ENCODE assay signal across 1 cellular context in genomic region chr14:58395815-58396626, GRCh38.
A peak's percentile ranks its signal among the peaks of the same experiment; 100 is the strongest.
TF ChIP-seq lines count a peak whose summit lies in the region.

TOMM20L (plus strand) TSS chr14:58395930; CDS start chr14:58395958, 28 bp downstream.

TF ChIP-seq in HepG2, 621 proteins besides CTCF, POLR2A, EP300 and RAD21 (continued from another document and continues in another):
- TF ChIP-seq, protein P1, sequence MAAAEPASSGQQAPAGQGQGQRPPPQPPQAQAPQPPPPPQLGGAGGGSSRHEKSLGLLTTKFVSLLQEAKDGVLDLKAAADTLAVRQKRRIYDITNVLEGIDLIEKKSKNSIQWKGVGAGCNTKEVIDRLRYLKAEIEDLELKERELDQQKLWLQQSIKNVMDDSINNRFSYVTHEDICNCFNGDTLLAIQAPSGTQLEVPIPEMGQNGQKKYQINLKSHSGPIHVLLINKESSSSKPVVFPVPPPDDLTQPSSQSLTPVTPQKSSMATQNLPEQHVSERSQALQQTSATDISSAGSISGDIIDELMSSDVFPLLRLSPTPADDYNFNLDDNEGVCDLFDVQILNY (CRISPR knock-in tag; conservative IDR thresholded peaks at IDR 0.05), result peak; percentile 24; the same call in 1 of the 2 replicates
- no peak; the same call in 1 of the 2 replicates for TF ChIP-seq JUN (CRISPR knock-in tag; IDR thresholded peaks at IDR 0.05)
- TF ChIP-seq NR0B2 (CRISPR knock-in tag; IDR thresholded peaks at IDR 0.05), result no peak; the same call in 1 of the 2 replicates
- TF ChIP-seq ZNF776 (CRISPR knock-in tag; IDR thresholded peaks at IDR 0.05), result no peak; the same call in 1 of the 2 replicates
- 0 out of 2 replicates have a peak, but pooled peaks have one; percentile 23 for TF ChIP-seq RFXAP (CRISPR knock-in tag; IDR thresholded peaks at IDR 0.05; ENCODE audit: borderline replicate concordance)
- peak; percentile 39; the same call in 1 of the 2 replicates for TF ChIP-seq ZNF230 (CRISPR knock-in tag; IDR thresholded peaks at IDR 0.05)
- TF ChIP-seq ZNF101 (CRISPR knock-in tag; IDR thresholded peaks at IDR 0.05; ENCODE audit: borderline replicate concordance, low read depth), result peak; percentile 90; the same call in 1 of the 2 replicates
- no peak for TF ChIP-seq MATR3 (CRISPR knock-in tag; IDR thresholded peaks at IDR 0.05)
- TF ChIP-seq, protein P2, sequence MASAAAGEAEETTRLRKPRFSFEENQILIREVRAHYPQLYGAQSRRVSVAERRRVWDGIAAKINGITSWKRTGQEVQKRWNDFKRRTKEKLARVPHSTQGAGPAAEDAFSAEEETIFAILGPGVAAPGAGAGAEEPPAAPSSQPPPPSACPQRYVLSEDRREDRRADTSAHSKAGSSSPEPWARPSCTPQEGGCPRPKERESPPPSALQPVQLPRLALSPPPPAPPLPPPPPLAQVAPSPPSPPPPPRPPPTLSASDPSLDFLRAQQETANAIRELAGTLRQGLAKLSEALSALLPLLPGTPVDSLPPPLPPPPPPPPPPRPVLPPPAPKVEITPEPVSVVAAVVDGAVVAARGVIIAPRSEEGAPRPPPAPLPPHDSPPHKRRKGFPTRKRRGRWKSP (CRISPR knock-in tag; IDR thresholded peaks at IDR 0.05), result no peak
- no peak for TF ChIP-seq ZNF614 (CRISPR knock-in tag; IDR thresholded peaks at IDR 0.05; ENCODE audit: borderline replicate concordance)
- TF ChIP-seq ZNF33B (CRISPR knock-in tag; IDR thresholded peaks at IDR 0.05), result no peak; the same call in 1 of the 2 replicates
- no peak for TF ChIP-seq ZNF367 (CRISPR knock-in tag; IDR thresholded peaks at IDR 0.05; ENCODE audit: borderline replicate concordance)
- peak; percentile 80; the same call in 1 of the 2 replicates for TF ChIP-seq ZNF724P (CRISPR knock-in tag; IDR thresholded peaks at IDR 0.05; ENCODE audit: borderline replicate concordance)
- no peak for TF ChIP-seq EZH2 (conservative IDR thresholded peaks at IDR 0.05; ENCODE audit: low read depth, low read length)
- no peak for TF ChIP-seq ZNF468 (CRISPR knock-in tag; IDR thresholded peaks at IDR 0.05)
- no peak for TF ChIP-seq MIXL1 (CRISPR knock-in tag; IDR thresholded peaks at IDR 0.05)
- TF ChIP-seq CEBPB (IDR thresholded peaks at IDR 0.05; ENCODE audit: borderline replicate concordance, low read depth, low read length), result no peak
- TF ChIP-seq, protein P3, sequence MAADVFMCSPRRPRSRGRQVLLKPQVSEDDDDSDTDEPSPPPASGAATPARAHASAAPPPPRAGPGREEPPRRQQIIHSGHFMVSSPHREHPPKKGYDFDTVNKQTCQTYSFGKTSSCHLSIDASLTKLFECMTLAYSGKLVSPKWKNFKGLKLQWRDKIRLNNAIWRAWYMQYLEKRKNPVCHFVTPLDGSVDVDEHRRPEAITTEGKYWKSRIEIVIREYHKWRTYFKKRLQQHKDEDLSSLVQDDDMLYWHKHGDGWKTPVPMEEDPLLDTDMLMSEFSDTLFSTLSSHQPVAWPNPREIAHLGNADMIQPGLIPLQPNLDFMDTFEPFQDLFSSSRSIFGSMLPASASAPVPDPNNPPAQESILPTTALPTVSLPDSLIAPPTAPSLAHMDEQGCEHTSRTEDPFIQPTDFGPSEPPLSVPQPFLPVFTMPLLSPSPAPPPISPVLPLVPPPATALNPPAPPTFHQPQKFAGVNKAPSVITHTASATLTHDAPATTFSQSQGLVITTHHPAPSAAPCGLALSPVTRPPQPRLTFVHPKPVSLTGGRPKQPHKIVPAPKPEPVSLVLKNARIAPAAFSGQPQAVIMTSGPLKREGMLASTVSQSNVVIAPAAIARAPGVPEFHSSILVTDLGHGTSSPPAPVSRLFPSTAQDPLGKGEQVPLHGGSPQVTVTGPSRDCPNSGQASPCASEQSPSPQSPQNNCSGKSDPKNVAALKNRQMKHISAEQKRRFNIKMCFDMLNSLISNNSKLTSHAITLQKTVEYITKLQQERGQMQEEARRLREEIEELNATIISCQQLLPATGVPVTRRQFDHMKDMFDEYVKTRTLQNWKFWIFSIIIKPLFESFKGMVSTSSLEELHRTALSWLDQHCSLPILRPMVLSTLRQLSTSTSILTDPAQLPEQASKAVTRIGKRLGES (CRISPR knock-in tag; IDR thresholded peaks at IDR 0.05; ENCODE audit: borderline replicate concordance), result no peak
- TF ChIP-seq SAP130 (CRISPR knock-in tag; IDR thresholded peaks at IDR 0.05; ENCODE audit: low read depth), result peak; percentile 17; the same call in 1 of the 2 replicates
- TF ChIP-seq, protein P4, sequence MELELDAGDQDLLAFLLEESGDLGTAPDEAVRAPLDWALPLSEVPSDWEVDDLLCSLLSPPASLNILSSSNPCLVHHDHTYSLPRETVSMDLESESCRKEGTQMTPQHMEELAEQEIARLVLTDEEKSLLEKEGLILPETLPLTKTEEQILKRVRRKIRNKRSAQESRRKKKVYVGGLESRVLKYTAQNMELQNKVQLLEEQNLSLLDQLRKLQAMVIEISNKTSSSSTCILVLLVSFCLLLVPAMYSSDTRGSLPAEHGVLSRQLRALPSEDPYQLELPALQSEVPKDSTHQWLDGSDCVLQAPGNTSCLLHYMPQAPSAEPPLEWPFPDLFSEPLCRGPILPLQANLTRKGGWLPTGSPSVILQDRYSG (CRISPR knock-in tag; IDR thresholded peaks at IDR 0.05), result no peak; the same call in 1 of the 2 replicates
- no peak for TF ChIP-seq ZFP1 (CRISPR knock-in tag; IDR thresholded peaks at IDR 0.05)
- TF ChIP-seq, protein P5, sequence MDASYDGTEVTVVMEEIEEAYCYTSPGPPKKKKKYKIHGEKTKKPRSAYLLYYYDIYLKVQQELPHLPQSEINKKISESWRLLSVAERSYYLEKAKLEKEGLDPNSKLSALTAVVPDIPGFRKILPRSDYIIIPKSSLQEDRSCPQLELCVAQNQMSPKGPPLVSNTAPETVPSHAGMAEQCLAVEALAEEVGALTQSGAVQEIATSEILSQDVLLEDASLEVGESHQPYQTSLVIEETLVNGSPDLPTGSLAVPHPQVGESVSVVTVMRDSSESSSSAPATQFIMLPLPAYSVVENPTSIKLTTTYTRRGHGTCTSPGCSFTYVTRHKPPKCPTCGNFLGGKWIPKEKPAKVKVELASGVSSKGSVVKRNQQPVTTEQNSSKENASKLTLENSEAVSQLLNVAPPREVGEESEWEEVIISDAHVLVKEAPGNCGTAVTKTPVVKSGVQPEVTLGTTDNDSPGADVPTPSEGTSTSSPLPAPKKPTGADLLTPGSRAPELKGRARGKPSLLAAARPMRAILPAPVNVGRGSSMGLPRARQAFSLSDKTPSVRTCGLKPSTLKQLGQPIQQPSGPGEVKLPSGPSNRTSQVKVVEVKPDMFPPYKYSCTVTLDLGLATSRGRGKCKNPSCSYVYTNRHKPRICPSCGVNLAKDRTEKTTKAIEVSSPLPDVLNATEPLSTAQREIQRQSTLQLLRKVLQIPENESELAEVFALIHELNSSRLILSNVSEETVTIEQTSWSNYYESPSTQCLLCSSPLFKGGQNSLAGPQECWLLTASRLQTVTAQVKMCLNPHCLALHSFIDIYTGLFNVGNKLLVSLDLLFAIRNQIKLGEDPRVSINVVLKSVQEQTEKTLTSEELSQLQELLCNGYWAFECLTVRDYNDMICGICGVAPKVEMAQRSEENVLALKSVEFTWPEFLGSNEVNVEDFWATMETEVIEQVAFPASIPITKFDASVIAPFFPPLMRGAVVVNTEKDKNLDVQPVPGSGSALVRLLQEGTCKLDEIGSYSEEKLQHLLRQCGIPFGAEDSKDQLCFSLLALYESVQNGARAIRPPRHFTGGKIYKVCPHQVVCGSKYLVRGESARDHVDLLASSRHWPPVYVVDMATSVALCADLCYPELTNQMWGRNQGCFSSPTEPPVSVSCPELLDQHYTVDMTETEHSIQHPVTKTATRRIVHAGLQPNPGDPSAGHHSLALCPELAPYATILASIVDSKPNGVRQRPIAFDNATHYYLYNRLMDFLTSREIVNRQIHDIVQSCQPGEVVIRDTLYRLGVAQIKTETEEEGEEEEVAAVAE (CRISPR knock-in tag; IDR thresholded peaks at IDR 0.05; ENCODE audit: borderline replicate concordance), result no peak
- TF ChIP-seq IKZF1 (IDR thresholded peaks at IDR 0.05), result no peak
- TF ChIP-seq ELF1 (CRISPR knock-in tag; IDR thresholded peaks at IDR 0.05), result no peak
- no peak for TF ChIP-seq ZSCAN9 (CRISPR knock-in tag; IDR thresholded peaks at IDR 0.05; ENCODE audit: borderline replicate concordance)
- TF ChIP-seq, protein P6, sequence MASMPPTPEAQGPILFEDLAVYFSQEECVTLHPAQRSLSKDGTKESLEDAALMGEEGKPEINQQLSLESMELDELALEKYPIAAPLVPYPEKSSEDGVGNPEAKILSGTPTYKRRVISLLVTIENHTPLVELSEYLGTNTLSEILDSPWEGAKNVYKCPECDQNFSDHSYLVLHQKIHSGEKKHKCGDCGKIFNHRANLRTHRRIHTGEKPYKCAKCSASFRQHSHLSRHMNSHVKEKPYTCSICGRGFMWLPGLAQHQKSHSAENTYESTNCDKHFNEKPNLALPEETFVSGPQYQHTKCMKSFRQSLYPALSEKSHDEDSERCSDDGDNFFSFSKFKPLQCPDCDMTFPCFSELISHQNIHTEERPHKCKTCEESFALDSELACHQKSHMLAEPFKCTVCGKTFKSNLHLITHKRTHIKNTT (CRISPR knock-in tag; IDR thresholded peaks at IDR 0.05), result no peak
- TF ChIP-seq, protein P7, sequence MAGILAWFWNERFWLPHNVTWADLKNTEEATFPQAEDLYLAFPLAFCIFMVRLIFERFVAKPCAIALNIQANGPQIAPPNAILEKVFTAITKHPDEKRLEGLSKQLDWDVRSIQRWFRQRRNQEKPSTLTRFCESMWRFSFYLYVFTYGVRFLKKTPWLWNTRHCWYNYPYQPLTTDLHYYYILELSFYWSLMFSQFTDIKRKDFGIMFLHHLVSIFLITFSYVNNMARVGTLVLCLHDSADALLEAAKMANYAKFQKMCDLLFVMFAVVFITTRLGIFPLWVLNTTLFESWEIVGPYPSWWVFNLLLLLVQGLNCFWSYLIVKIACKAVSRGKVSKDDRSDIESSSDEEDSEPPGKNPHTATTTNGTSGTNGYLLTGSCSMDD (CRISPR knock-in tag; IDR thresholded peaks at IDR 0.05), result no peak
- peak; percentile 25; the same call in 1 of the 2 replicates for TF ChIP-seq ZNF766 (CRISPR knock-in tag; IDR thresholded peaks at IDR 0.05; ENCODE audit: borderline replicate concordance)
- TF ChIP-seq, protein P8, sequence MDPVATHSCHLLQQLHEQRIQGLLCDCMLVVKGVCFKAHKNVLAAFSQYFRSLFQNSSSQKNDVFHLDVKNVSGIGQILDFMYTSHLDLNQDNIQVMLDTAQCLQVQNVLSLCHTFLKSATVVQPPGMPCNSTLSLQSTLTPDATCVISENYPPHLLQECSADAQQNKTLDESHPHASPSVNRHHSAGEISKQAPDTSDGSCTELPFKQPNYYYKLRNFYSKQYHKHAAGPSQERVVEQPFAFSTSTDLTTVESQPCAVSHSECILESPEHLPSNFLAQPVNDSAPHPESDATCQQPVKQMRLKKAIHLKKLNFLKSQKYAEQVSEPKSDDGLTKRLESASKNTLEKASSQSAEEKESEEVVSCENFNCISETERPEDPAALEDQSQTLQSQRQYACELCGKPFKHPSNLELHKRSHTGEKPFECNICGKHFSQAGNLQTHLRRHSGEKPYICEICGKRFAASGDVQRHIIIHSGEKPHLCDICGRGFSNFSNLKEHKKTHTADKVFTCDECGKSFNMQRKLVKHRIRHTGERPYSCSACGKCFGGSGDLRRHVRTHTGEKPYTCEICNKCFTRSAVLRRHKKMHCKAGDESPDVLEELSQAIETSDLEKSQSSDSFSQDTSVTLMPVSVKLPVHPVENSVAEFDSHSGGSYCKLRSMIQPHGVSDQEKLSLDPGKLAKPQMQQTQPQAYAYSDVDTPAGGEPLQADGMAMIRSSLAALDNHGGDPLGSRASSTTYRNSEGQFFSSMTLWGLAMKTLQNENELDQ (CRISPR knock-in tag; IDR thresholded peaks at IDR 0.05; ENCODE audit: borderline replicate concordance), result no peak
- TF ChIP-seq ZBTB1 (CRISPR knock-in tag; IDR thresholded peaks at IDR 0.05; ENCODE audit: borderline replicate concordance), result no peak
- no peak for TF ChIP-seq RAD51 (IDR thresholded peaks at IDR 0.05; ENCODE audit: borderline replicate concordance)
- TF ChIP-seq ZNF580 (CRISPR knock-in tag; IDR thresholded peaks at IDR 0.05; ENCODE audit: borderline replicate concordance, low read depth), result no peak
- TF ChIP-seq EHMT2 (IDR thresholded peaks at IDR 0.05; ENCODE audit: borderline replicate concordance, low read depth, low read length), result no peak
- TF ChIP-seq, protein P9, sequence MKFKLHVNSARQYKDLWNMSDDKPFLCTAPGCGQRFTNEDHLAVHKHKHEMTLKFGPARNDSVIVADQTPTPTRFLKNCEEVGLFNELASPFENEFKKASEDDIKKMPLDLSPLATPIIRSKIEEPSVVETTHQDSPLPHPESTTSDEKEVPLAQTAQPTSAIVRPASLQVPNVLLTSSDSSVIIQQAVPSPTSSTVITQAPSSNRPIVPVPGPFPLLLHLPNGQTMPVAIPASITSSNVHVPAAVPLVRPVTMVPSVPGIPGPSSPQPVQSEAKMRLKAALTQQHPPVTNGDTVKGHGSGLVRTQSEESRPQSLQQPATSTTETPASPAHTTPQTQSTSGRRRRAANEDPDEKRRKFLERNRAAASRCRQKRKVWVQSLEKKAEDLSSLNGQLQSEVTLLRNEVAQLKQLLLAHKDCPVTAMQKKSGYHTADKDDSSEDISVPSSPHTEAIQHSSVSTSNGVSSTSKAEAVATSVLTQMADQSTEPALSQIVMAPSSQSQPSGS (CRISPR knock-in tag; IDR thresholded peaks at IDR 0.05), result no peak
- TF ChIP-seq, protein P10, sequence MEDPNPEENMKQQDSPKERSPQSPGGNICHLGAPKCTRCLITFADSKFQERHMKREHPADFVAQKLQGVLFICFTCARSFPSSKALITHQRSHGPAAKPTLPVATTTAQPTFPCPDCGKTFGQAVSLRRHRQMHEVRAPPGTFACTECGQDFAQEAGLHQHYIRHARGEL (CRISPR knock-in tag; IDR thresholded peaks at IDR 0.05), result no peak
- peak; percentile 93; the same call in 1 of the 2 replicates for TF ChIP-seq ZNF556 (CRISPR knock-in tag; IDR thresholded peaks at IDR 0.05; ENCODE audit: borderline replicate concordance)
- TF ChIP-seq ZNF275 (CRISPR knock-in tag; IDR thresholded peaks at IDR 0.05; ENCODE audit: borderline replicate concordance), result 0 out of 2 replicates have a peak, but pooled peaks have one; percentile 27
- TF ChIP-seq ZNF883 (CRISPR knock-in tag; IDR thresholded peaks at IDR 0.05; ENCODE audit: not compliant biosample characterization), result no peak
- TF ChIP-seq ZKSCAN5 (CRISPR knock-in tag; IDR thresholded peaks at IDR 0.05), result no peak
- TF ChIP-seq PCBP1 (IDR thresholded peaks at IDR 0.05; ENCODE audit: borderline replicate concordance, low read depth, low read length), result no peak
- TF ChIP-seq KDM3A (CRISPR knock-in tag; IDR thresholded peaks at IDR 0.05; ENCODE audit: low read depth), result 0 out of 2 replicates have a peak, but pooled peaks have one; percentile 6
- no peak for TF ChIP-seq SRSF1 (optimal IDR thresholded peaks at IDR 0.05; ENCODE audit: low read depth, low read length)
